Comparison of ENCODE assay signal across 11 cellular contexts in the genomic region with DNA sequence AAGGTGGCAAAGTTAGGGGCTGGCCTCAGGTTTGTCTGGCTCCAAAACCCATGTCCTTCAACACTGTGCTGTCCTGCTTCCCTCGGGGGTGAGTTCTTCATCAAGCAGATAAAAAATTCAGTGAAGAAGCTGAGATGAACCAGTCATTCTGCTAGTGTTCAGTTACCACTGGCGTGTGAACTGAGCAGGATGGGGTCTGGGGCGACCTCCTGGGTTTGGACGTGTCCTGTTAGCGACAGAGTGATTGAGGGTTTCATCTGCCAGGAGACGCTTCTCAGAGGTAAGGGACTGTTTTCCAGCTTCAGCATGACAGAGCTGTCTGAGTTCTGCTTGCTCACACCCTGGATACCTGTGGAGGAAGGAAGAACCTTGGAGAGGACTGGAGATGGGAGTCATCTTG. TPM values are rescaled to one million over a fixed set of nuclear protein-coding genes. Genes with fewer than 3 reads are reported as not detected.
DNase-seq lines count a peak whose midpoint lies in the region; ATAC-seq and TF ChIP-seq lines count a peak whose summit lies in the region.
"Had no signal": no experiment of that assay in that cellular context is flagged by ENCODE, and none has a peak within 500 bp of the region (broad histone marks: within the 10 kb centered on the region; RNA-seq: fewer than 3 reads in every experiment).

No MANE protein-coding gene starts in this region.

- no peak overlapping the region for H3K27ac ChIP-seq in CD4-positive, CD25-positive, alpha-beta regulatory T cell (ENCODE audit: insufficient read depth, low read length, poor library complexity, severe bottlenecking)
- H3K27ac ChIP-seq in colonic mucosa, result peak overlapping the region; percentile 40

- H3K27me3 ChIP-seq in CD4-positive, CD25-positive, alpha-beta regulatory T cell (ENCODE audit: control insufficient read depth, insufficient read depth, low read length), result no peaks in the 10 kb centered on the region
- no peaks in the 10 kb centered on the region for H3K27me3 ChIP-seq in colonic mucosa

- H3K4me1 ChIP-seq in CD4-positive, CD25-positive, alpha-beta regulatory T cell (ENCODE audit: control insufficient read depth, insufficient read depth, low read length, poor library complexity, severe bottlenecking), result no peaks in the 10 kb centered on the region
- peaks cover 10% of the 10 kb centered on the region for H3K4me1 ChIP-seq in colonic mucosa

- no peak overlapping the region for H3K4me3 Mint-ChIP-seq in CD4-positive, CD25-positive, alpha-beta regulatory T cell
- H3K4me3 Mint-ChIP-seq in IgD-negative memory B cell (no peak overlapping the region), osteocyte (ENCODE audit: unreplicated experiment) (no peak overlapping the region)

- peak overlapping the region in 1 of 2 donors; percentile 55 for H3K9ac ChIP-seq in colonic mucosa (ENCODE audit: low read depth in 2 of 2, low read length in 2 of 2)

- no peak overlapping the region for H3K4me3 ChIP-seq in CD4-positive, CD25-positive, alpha-beta regulatory T cell (ENCODE audit: low read depth, low read length)
- no peak overlapping the region for H3K4me3 ChIP-seq in colonic mucosa

- H3K36me3 Mint-ChIP-seq in CD4-positive, CD25-positive, alpha-beta regulatory T cell, result peaks cover 6% of the 10 kb centered on the region
- H3K36me3 Mint-ChIP-seq in IgD-negative memory B cell (no peaks in the 10 kb centered on the region), osteocyte (ENCODE audit: unreplicated experiment) (peaks cover 30% of the 10 kb centered on the region)
- H3K36me3 Mint-ChIP-seq: naive B cell had no signal

- intact Hi-C loops in colonic mucosa (cut with DNase I), result loop anchor here (10.0 kb wide), 1 partner anchor 54 kb away; no protein-coding TSS in a partner anchor

- H3K4me1 Mint-ChIP-seq in CD4-positive, CD25-positive, alpha-beta regulatory T cell, result peaks cover 0 to 29% (median 8%) of the 10 kb centered on the region in 4 donors
- peaks cover 15 to 20% (median 17%) of the 10 kb centered on the region in 3 donors for H3K4me1 Mint-ChIP-seq in IgD-negative memory B cell
- H3K4me1 Mint-ChIP-seq in osteocyte (ENCODE audit: unreplicated experiment), result peaks cover 27% of the 10 kb centered on the region

- no peak for ATAC-seq in CD4-positive, CD25-positive, alpha-beta regulatory T cell (ENCODE audit: low read depth in 2 of 2)

- H3K9me3 ChIP-seq in CD4-positive, CD25-positive, alpha-beta regulatory T cell (ENCODE audit: control insufficient read depth in 2 of 2, low read length in 2 of 2), result no peaks in the 10 kb centered on the region
- H3K9me3 ChIP-seq in colonic mucosa, result no peaks in the 10 kb centered on the region

- no peaks in the 10 kb centered on the region for H3K9me3 Mint-ChIP-seq in CD4-positive, CD25-positive, alpha-beta regulatory T cell
- no peaks in the 10 kb centered on the region for H3K9me3 Mint-ChIP-seq in IgD-negative memory B cell
- no peaks in the 10 kb centered on the region for H3K9me3 Mint-ChIP-seq in osteocyte (ENCODE audit: unreplicated experiment)
- H3K9me3 Mint-ChIP-seq: naive B cell had no signal

- TF ChIP-seq CTCF in colonic mucosa (IDR thresholded peaks at IDR 0.05) (no peak), osteocyte (IDR thresholded peaks at IDR 0.05) (no peak)

- no peaks in the 10 kb centered on the region for H3K27me3 Mint-ChIP-seq in CD4-positive, CD25-positive, alpha-beta regulatory T cell
- H3K27me3 Mint-ChIP-seq in IgD-negative memory B cell (no peaks in the 10 kb centered on the region), osteocyte (ENCODE audit: unreplicated experiment) (no peaks in the 10 kb centered on the region)
- H3K27me3 Mint-ChIP-seq: naive B cell had no signal

- H3K36me3 ChIP-seq in CD4-positive, CD25-positive, alpha-beta regulatory T cell (ENCODE audit: control insufficient read depth, insufficient read depth, low read length), result peaks cover 60% of the 10 kb centered on the region
- H3K36me3 ChIP-seq in colonic mucosa, result no peaks in the 10 kb centered on the region

- peak overlapping the region; percentile 72 to 94 (median 88) for H3K27ac Mint-ChIP-seq in CD4-positive, CD25-positive, alpha-beta regulatory T cell
- peak overlapping the region in 2 of 3 donors; percentile 59 to 64 for H3K27ac Mint-ChIP-seq in IgD-negative memory B cell
- H3K27ac Mint-ChIP-seq in osteocyte (ENCODE audit: unreplicated experiment), result peak overlapping the region; percentile 55

- DNase-seq in CD4-positive, CD25-positive, alpha-beta regulatory T cell, result no peak
- DNase-seq in colonic mucosa, result no peak
- no peak for DNase-seq in osteocyte (ENCODE audit: extremely low spot score, unreplicated experiment)
- no peak for DNase-seq in medulla oblongata (ENCODE audit: extremely low spot score)
- DNase-seq in stimulated activated CD8-positive, alpha-beta memory T cell treated with anti-CD3 and anti-CD28 coated beads, Interleukin-4, amount 100 ng/mL, for 48 hours, result no peak
- no peak for DNase-seq in stimulated activated CD4-positive, alpha-beta T cell treated with anti-CD3 and anti-CD28 coated beads, Interleukin-1b, Interleukin-23, amount 100 ng/mL, for 48 hours
- DNase-seq: hippocampal formation, naive B cell, NCI-H1105 treated with DMSO at 0.1 percent for 48 hours, NCI-H774 had no signal

RNA-seq across cellular contexts. Expression of a gene that starts 14.6 kb away (rescaled TPM):
- total RNA-seq in CD4-positive, CD25-positive, alpha-beta regulatory T cell, result 18.8 TPM
- 10 to 100 TPM; 19.9 to 27.8 (median 26.7) TPM for polyA plus RNA-seq in CD4-positive, CD25-positive, alpha-beta regulatory T cell
- polyA plus RNA-seq in IgD-negative memory B cell, result 12.1 TPM
- 1 to 10 TPM; 7.1 to 8.5 TPM for total RNA-seq in colonic mucosa
- 20.7 and 22.4 TPM in 2 replicates for total RNA-seq in osteocyte

RNA-seq across cellular contexts. Expression of a gene that starts 59.0 kb away (rescaled TPM):
- total RNA-seq in CD4-positive, CD25-positive, alpha-beta regulatory T cell, result 79.3 TPM
- 10 to 100 TPM; 50.4 to 64.7 (median 58.0) TPM for polyA plus RNA-seq in CD4-positive, CD25-positive, alpha-beta regulatory T cell
- polyA plus RNA-seq in IgD-negative memory B cell, result 44.4 TPM
- total RNA-seq in colonic mucosa (100 to 1,000 TPM; 187 to 212 TPM), osteocyte (128 and 132 TPM in 2 replicates)
